8 cellular contexts compared by ENCODE assay signal in the genomic region with DNA sequence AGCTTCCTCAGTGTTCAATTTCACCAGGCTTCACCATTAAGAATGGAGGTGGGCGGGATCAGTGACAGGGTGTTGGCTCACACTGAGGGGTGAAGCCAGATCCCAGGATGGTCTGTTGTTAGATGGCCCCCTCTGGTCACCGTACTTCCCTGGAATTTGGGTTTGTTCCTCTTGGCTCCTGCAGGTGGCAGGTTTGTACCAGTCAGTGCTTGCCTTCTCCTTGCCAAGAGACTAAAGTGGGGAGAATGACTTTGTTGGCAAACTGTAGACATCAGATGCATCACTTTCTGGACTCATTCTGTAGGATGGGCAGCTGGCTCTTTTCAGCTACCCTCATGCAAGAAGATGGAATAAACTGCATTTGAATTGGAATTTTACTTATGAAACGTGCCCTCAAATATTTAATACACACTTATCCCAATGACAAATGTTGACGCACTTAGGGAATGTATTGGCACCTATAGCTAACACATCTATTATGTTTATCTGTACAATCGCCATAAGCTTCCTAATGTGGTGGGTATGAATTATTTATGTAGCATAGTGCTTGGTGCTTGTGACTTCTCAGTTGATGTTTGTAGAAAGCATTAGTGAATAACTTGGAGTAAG. TPM values are rescaled to one million over a fixed set of nuclear protein-coding genes. Genes with fewer than 3 reads are reported as not detected.
DNase-seq lines count a peak whose midpoint lies in the region; ATAC-seq and TF ChIP-seq lines count a peak whose summit lies in the region.

No MANE protein-coding gene starts in this region.

- peak; percentile 31 for TF ChIP-seq CTCF in foreskin fibroblast (IDR thresholded peaks at IDR 0.05; ENCODE audit: low read depth, low read length)
- TF ChIP-seq CTCF in prostate gland (IDR thresholded peaks at IDR 0.05): peak in 3 of 4 experiments; percentile 33 to 69 (median 54)

- H3K27me3 ChIP-seq in prostate gland (replicated peaks; ENCODE audit: insufficient read depth): no peaks in the 10 kb centered on the region

- H3K4me1 ChIP-seq in prostate gland (replicated peaks): no peaks in the 10 kb centered on the region

- no peak for ATAC-seq in effector memory CD8-positive, alpha-beta T cell (replicated peaks)

- H3K9me3 ChIP-seq in prostate gland: no peaks in the 10 kb centered on the region

- H3K27ac Mint-ChIP-seq in effector memory CD8-positive, alpha-beta T cell: no peak overlapping the region

- H3K27ac ChIP-seq in prostate gland: no peak overlapping the region

- no peak for TF ChIP-seq POLR2A in prostate gland (IDR thresholded peaks at IDR 0.05)

- H3K36me3 ChIP-seq in prostate gland: no peaks in the 10 kb centered on the region

- no peak overlapping the region for H3K4me3 Mint-ChIP-seq in effector memory CD8-positive, alpha-beta T cell

- peaks cover 0 to 2% of the 10 kb centered on the region in 2 donors for H3K4me1 Mint-ChIP-seq in effector memory CD8-positive, alpha-beta T cell (ENCODE audit: low read depth in 2 of 2)

- peak; percentile 33 for DNase-seq in NCI-H510A treated with DMSO at 0.1 percent for 48 hours (lab: John Stamatoyannopoulos, UW)
- DNase-seq in NCI-H510A (lab: John Stamatoyannopoulos, UW): no peak
- peak; percentile 11 for DNase-seq in Jurkat, Clone E6-1 (ENCODE audit: low read depth, low spot score)
- peak; percentile 69 for DNase-seq in SW480 (ENCODE audit: low spot score)
- DNase-seq in foreskin fibroblast: peak in 1 of 2 donors; percentile 47
- peak; percentile 10 for DNase-seq in prostate gland (ENCODE audit: low spot score)
- no peak for DNase-seq in dedifferentiated amniotic fluid mesenchymal stem cell (ENCODE audit: extremely low spot score)
- no peak for DNase-seq in effector memory CD8-positive, alpha-beta T cell

- H3K27me3 Mint-ChIP-seq in effector memory CD8-positive, alpha-beta T cell: peaks cover 14 to 17% of the 10 kb centered on the region in 2 donors

- 67% methylated on average over 5 of the region's 5 CpGs for WGBS in prostate gland

- H3K9me3 Mint-ChIP-seq in effector memory CD8-positive, alpha-beta T cell: no peaks in the 10 kb centered on the region

- intact Hi-C loops in prostate gland (cut with DNase I): no loop called here

- no peaks in the 10 kb centered on the region for H3K36me3 Mint-ChIP-seq in effector memory CD8-positive, alpha-beta T cell (ENCODE audit: insufficient read depth)

- H3K4me3 ChIP-seq in Jurkat, Clone E6-1 (ENCODE audit: low read length): no peak overlapping the region
- H3K4me3 ChIP-seq in foreskin fibroblast (ENCODE audit: low read depth in 1 of 2, low read length in 2 of 2) (no peak overlapping the region), prostate gland (no peak overlapping the region)

RNA-seq across cellular contexts. Expression of gene ANKRD55, which starts 31.4 kb away (rescaled TPM):
- polyA plus RNA-seq in Jurkat, Clone E6-1 (2012; ENCODE audit: insufficient read depth, insufficient read length): not detected
- 1 to 10 TPM in 1 of 2 donors, not detected in 1; 1.1 TPM for total RNA-seq in prostate gland

Comparison
In these comparisons a context has a peak if more than half of its experiments do, and no peak if none do; other contexts are left out.
1. DNase-seq: peak in NCI-H510A treated with DMSO at 0.1 percent for 48 hours (single experiment), Jurkat, Clone E6-1 (single experiment), SW480 (single experiment) and prostate gland (single experiment); none in NCI-H510A (single experiment), dedifferentiated amniotic fluid mesenchymal stem cell (single experiment) and effector memory CD8-positive, alpha-beta T cell (0 of 3).